Comparison of ENCODE assay signal across 1 cellular context in the genomic region with DNA sequence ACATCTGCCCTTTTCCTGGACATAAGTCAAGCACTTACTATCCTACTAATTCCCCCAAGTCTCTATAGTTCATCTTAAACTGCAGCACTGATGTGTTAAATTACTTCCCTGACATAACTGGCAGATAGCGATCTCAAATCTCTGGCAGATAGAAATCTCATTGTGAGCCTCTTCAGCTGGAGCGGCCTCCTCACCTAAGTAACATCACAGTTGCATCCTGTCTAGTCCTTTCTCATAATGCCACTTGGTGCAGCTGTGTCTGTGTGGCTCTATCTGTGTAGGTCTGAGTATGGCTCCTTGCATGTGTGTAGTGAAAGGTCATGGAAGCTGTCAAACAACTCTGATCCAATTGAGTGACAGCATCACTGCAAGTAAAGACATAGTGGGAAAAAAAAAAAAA.
TF ChIP-seq lines count a peak whose summit lies in the region.

No MANE protein-coding gene starts in this region.

TF ChIP-seq in SK-N-SH treated with all-trans-retinoic acid at 6 μM for 48 hours, 23 proteins besides CTCF, POLR2A, EP300 and RAD21 (continued from another document):
- TF ChIP-seq, protein P1, sequence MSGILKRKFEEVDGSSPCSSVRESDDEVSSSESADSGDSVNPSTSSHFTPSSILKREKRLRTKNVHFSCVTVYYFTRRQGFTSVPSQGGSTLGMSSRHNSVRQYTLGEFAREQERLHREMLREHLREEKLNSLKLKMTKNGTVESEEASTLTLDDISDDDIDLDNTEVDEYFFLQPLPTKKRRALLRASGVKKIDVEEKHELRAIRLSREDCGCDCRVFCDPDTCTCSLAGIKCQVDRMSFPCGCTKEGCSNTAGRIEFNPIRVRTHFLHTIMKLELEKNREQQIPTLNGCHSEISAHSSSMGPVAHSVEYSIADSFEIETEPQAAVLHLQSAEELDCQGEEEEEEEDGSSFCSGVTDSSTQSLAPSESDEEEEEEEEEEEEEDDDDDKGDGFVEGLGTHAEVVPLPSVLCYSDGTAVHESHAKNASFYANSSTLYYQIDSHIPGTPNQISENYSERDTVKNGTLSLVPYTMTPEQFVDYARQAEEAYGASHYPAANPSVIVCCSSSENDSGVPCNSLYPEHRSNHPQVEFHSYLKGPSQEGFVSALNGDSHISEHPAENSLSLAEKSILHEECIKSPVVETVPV (CRISPR knock-in tag; IDR thresholded peaks at IDR 0.05): no peak
- TF ChIP-seq, protein P2, sequence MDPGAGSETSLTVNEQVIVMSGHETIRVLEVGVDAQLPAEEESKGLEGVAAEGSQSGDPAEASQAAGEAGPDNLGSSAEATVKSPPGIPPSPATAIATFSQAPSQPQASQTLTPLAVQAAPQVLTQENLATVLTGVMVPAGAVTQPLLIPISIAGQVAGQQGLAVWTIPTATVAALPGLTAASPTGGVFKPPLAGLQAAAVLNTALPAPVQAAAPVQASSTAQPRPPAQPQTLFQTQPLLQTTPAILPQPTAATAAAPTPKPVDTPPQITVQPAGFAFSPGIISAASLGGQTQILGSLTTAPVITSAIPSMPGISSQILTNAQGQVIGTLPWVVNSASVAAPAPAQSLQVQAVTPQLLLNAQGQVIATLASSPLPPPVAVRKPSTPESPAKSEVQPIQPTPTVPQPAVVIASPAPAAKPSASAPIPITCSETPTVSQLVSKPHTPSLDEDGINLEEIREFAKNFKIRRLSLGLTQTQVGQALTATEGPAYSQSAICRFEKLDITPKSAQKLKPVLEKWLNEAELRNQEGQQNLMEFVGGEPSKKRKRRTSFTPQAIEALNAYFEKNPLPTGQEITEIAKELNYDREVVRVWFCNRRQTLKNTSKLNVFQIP (CRISPR knock-in tag; IDR thresholded peaks at IDR 0.05; ENCODE audit: borderline replicate concordance, low read depth): no peak
- TF ChIP-seq ESRRG (CRISPR knock-in tag; IDR thresholded peaks at IDR 0.05) (no peak), ARNTL (CRISPR knock-in tag; IDR thresholded peaks at IDR 0.05; ENCODE audit: borderline replicate concordance, low read depth) (no peak)
